Comparison of ENCODE assay signal across 19 cellular contexts in genomic region chr15:89118481-89118989, GRCh38. TPM values are rescaled to one million over a fixed set of nuclear protein-coding genes. Genes with fewer than 3 reads are reported as not detected.
DNase-seq lines count a peak whose midpoint lies in the region; ATAC-seq and TF ChIP-seq lines count a peak whose summit lies in the region.
"Had no signal": no experiment of that assay in that cellular context is flagged by ENCODE, and none has a peak within 500 bp of the region (broad histone marks: within the 10 kb centered on the region; RNA-seq: fewer than 3 reads in every experiment).

No MANE protein-coding gene starts in this region.

- H3K36me3 ChIP-seq in gastroesophageal sphincter (peaks cover 0 to 46% of the 10 kb centered on the region in 2 donors), skeletal muscle satellite cell (ENCODE audit: insufficient read depth, low read length) (peaks cover 33% of the 10 kb centered on the region)

- H3K9ac ChIP-seq in skeletal muscle satellite cell (ENCODE audit: low read depth, low read length) = peak overlapping the region; percentile 78
- H3K9ac ChIP-seq: parathyroid adenoma had no signal

- WGBS in gastroesophageal sphincter (ENCODE audit: low coverage in 1 of 2), 2 donors = 49 to 83% methylated on average over 1 to 2 of the region's 2 CpGs

- ATAC-seq in gastroesophageal sphincter = no peak
- ATAC-seq in HG02642 (IDR thresholded peaks at IDR 0.05; ENCODE audit: poor library complexity, unreplicated experiment) = no peak
- ATAC-seq: stimulated activated naive CD8-positive, alpha-beta T cell treated with anti-CD3 and anti-CD28 coated beads, Interleukin-15, Interleukin-2, amounts not matched to agents 100 U/mL and 50 U/mL, for 24 hours had no signal

- H3K4me3 ChIP-seq in gastroesophageal sphincter (no peak overlapping the region), skeletal muscle satellite cell (ENCODE audit: low read length) (no peak overlapping the region)
- H3K4me3 ChIP-seq: adrenal gland had no signal

- TF ChIP-seq POLR2A in gastroesophageal sphincter (IDR thresholded peaks at IDR 0.05) = no peak

- no peak overlapping the region for H3K4me2 ChIP-seq in skeletal muscle satellite cell (ENCODE audit: low read length)

- DNase-seq in GF-D8 (lab: John Stamatoyannopoulos, UW) (peak; percentile 55), SKM-1 (lab: John Stamatoyannopoulos, UW; ENCODE audit: unreplicated experiment) (peak; percentile 4), cerebellum (ENCODE audit: low spot score) (no peak), CD1c-positive myeloid dendritic cell (ENCODE audit: extremely low spot score) (no peak)
- no peak for DNase-seq in stimulated activated CD4-positive, alpha-beta T cell treated with anti-CD3 and anti-CD28 coated beads, Interleukin-4, amount 100 ng/mL, for 24 hours
- DNase-seq: activated T-cell treated with anti-CD3 and anti-CD28 coated beads for 4 hours; adrenal gland; CD8-positive, alpha-beta memory T cell; endodermal cell; NCI-H146; NCI-H526; SHP77; stimulated activated CD4-positive, alpha-beta T cell treated with anti-CD3 and anti-CD28 coated beads, Interleukin-4, amount 100 ng/mL, for 4 hours; stimulated activated naive CD8-positive, alpha-beta T cell treated with anti-CD3 and anti-CD28 coated beads, Interleukin-15, Interleukin-2, amounts not matched to agents 100 U/mL and 50 U/mL, for 24 hours; WERI-Rb-1 had no signal

- TF ChIP-seq EP300 in gastroesophageal sphincter (IDR thresholded peaks at IDR 0.05) = no peak

- H3K9me3 ChIP-seq in gastroesophageal sphincter (no peaks in the 10 kb centered on the region), skeletal muscle satellite cell (replicated peaks; ENCODE audit: low read length) (no peaks in the 10 kb centered on the region)
- H3K9me3 ChIP-seq: adrenal gland had no signal

- no peak for TF ChIP-seq CTCF in gastroesophageal sphincter (IDR thresholded peaks at IDR 0.05)

- H3K4me1 ChIP-seq in gastroesophageal sphincter (peaks cover 8 to 99% (median 30%) of the 10 kb centered on the region in 3 donors), skeletal muscle satellite cell (ENCODE audit: control insufficient read depth, insufficient read depth, low read length) (peaks cover 77% of the 10 kb centered on the region)
- H3K4me1 ChIP-seq: parathyroid adenoma had no signal

- peak overlapping the region; percentile 81 to 90 (median 84) for H3K27ac ChIP-seq in gastroesophageal sphincter
- H3K27ac ChIP-seq: parathyroid adenoma, WERI-Rb-1 had no signal

- H3K27me3 ChIP-seq in gastroesophageal sphincter (no peaks in the 10 kb centered on the region), skeletal muscle satellite cell (ENCODE audit: control insufficient read depth, insufficient read depth, low read length) (no peaks in the 10 kb centered on the region)
- H3K27me3 ChIP-seq: adrenal gland had no signal

RNA-seq across cellular contexts. Expression of gene ABHD2, which starts 30.3 kb away (rescaled TPM):
- total RNA-seq in gastroesophageal sphincter (100 to 1,000 TPM in 1 of 4 donors, 10 to 100 TPM in 3; 54.6 to 108 (median 75.9) TPM), cerebellum (67.1 TPM)
- total RNA-seq in skeletal muscle satellite cell (2012; rRNA removed) = 58.1 and 107 TPM in 2 replicates

Comparison
In these comparisons a context has a peak if more than half of its experiments do, and no peak if none do; other contexts are left out.
1. DNase-seq: peak in GF-D8 (single experiment) and SKM-1 (single experiment); none in cerebellum (single experiment), CD1c-positive myeloid dendritic cell (single experiment) and stimulated activated CD4-positive, alpha-beta T cell treated with anti-CD3 and anti-CD28 coated beads, Interleukin-4, amount 100 ng/mL, for 24 hours (single experiment).